12 cellular contexts compared by ENCODE assay signal in genomic region chr4:100372432-100372831, GRCh38.
DNase-seq lines count a peak whose midpoint lies in the region; ATAC-seq, FAIRE-seq and TF ChIP-seq lines count a peak whose summit lies in the region.
"Had no signal": no experiment of that assay in that cellular context is flagged by ENCODE, and none has a peak within 500 bp of the region (broad histone marks: within the 10 kb centered on the region; RNA-seq: fewer than 3 reads in every experiment).

No MANE protein-coding gene starts in this region.

- POLR2A ChIA-PET in HepG2 (lab: Yijun Ruan, JAX): no interaction called here

- CTCF ChIA-PET in HepG2 (lab: Yijun Ruan, JAX; ENCODE audit: low intra/inter-chr PET ratio, low total read pairs): interaction anchor here (0.8 kb wide), 1 partner anchor 1891 kb away, joined by 3 read pairs; no protein-coding TSS in a partner anchor

- TF ChIP-seq POLR2A in HepG2 (IDR thresholded peaks at IDR 0.05; ENCODE audit: insufficient read depth in 1 of 2, low read depth in 2 of 2, low read length in 2 of 2) (no peak), right lobe of liver (IDR thresholded peaks at IDR 0.05) (no peak)

- no peaks in the 10 kb centered on the region for H3K79me1 ChIP-seq in neuronal stem cell (ENCODE audit: low read depth, low read length)

- H3K4me1 Mint-ChIP-seq in endodermal cell: peaks cover 2% of the 10 kb centered on the region
- H3K4me1 Mint-ChIP-seq: memory B cell had no signal

- no peak overlapping the region for H3K14ac ChIP-seq in neuronal stem cell (ENCODE audit: low read length)

- H3K36me3 Mint-ChIP-seq in endodermal cell (ENCODE audit: low read depth): no peaks in the 10 kb centered on the region
- H3K36me3 Mint-ChIP-seq: memory B cell had no signal

- no peaks in the 10 kb centered on the region for H3K9me3 Mint-ChIP-seq in endodermal cell
- H3K9me3 Mint-ChIP-seq: memory B cell had no signal

- 0 out of 2 replicates have a peak, but pooled peaks have one; percentile 18 for TF ChIP-seq CTCF in HepG2 (CRISPR knock-in tag; IDR thresholded peaks at IDR 0.05)
- TF ChIP-seq CTCF in right lobe of liver (IDR thresholded peaks at IDR 0.05): peak in 1 of 4 donors; percentile 6
- TF ChIP-seq CTCF in endodermal cell (conservative IDR thresholded peaks at IDR 0.05): peak; percentile 87
- peak; percentile 19 for TF ChIP-seq CTCF in upper lobe of right lung (IDR thresholded peaks at IDR 0.05)

- H3K18ac ChIP-seq in neuronal stem cell (ENCODE audit: low read length): no peak overlapping the region

- no TSS peak for BruUV-seq in HepG2 (replicated peaks; lab: Mats Ljungman, UMichigan)

- TF ChIP-seq EP300 in HepG2 (IDR thresholded peaks at IDR 0.05; ENCODE audit: low read depth in 2 of 2, low read length in 2 of 2) (no peak), HepG2 (CRISPR knock-in tag; IDR thresholded peaks at IDR 0.05; ENCODE audit: borderline replicate concordance) (no peak)

- FAIRE-seq in HepG2 (lab: Jason Lieb, UNC): no peak

- H3K27ac ChIP-seq in HepG2 (ENCODE audit: extremely low read length, insufficient read depth, low read length) (no peak overlapping the region), right lobe of liver (no peak overlapping the region), endodermal cell (ENCODE audit: low read depth, low read length) (no peak overlapping the region), upper lobe of right lung (no peak overlapping the region), neuronal stem cell (replicated peaks; ENCODE audit: low read length) (no peak overlapping the region)
- H3K27ac ChIP-seq: upper lobe of left lung had no signal

- no peak for TF ChIP-seq RAD21 in HepG2 (CRISPR knock-in tag; IDR thresholded peaks at IDR 0.05)

- H3K9me3 ChIP-seq in HepG2 (ENCODE audit: low read length): no peaks in the 10 kb centered on the region
- no peaks in the 10 kb centered on the region for H3K9me3 ChIP-seq in right lobe of liver
- H3K9me3 ChIP-seq in endodermal cell (ENCODE audit: control insufficient read depth, low read length): no peaks in the 10 kb centered on the region
- H3K9me3 ChIP-seq in upper lobe of right lung: no peaks in the 10 kb centered on the region
- peaks cover 0 to 1% of the 10 kb centered on the region in 2 donors for H3K9me3 ChIP-seq in neuronal stem cell (replicated peaks in 1 of 2; ENCODE audit: control insufficient read depth in 2 of 2, insufficient read depth in 1 of 2, low read depth in 1 of 2, low read length in 2 of 2)
- H3K9me3 ChIP-seq: upper lobe of left lung had no signal

- no peak overlapping the region for H4K8ac ChIP-seq in neuronal stem cell (ENCODE audit: low read depth, low read length)

- H3K79me2 ChIP-seq in HepG2 (ENCODE audit: insufficient read depth, low read length): no peaks in the 10 kb centered on the region

- H3K4me1 ChIP-seq in HepG2 (ENCODE audit: insufficient read depth, low read length) (no peaks in the 10 kb centered on the region), right lobe of liver (no peaks in the 10 kb centered on the region), endodermal cell (ENCODE audit: control insufficient read depth, insufficient read depth, low read length) (no peaks in the 10 kb centered on the region), upper lobe of right lung (no peaks in the 10 kb centered on the region), neuronal stem cell (ENCODE audit: control insufficient read depth in 2 of 2, insufficient read depth in 1 of 2, low read depth in 1 of 2, low read length in 2 of 2) (no peaks in the 10 kb centered on the region)
- H3K4me1 ChIP-seq: upper lobe of left lung had no signal

- intact Hi-C loops in HepG2 (cut with micrococcal nuclease; ENCODE audit: unreplicated experiment) (loop anchor here (5.0 kb wide), 1 partner anchor 1890 kb away; no protein-coding TSS in a partner anchor), right lobe of liver (cut with DNase I) (no loop called here), upper lobe of right lung (cut with DNase I) (no loop called here)

- H4K20me1 ChIP-seq in HepG2 (ENCODE audit: insufficient read depth, low read length): no peaks in the 10 kb centered on the region

- no peak overlapping the region for H2AFZ ChIP-seq in HepG2 (ENCODE audit: low read length)
- H2AFZ ChIP-seq in neuronal stem cell (ENCODE audit: low read length): no peak overlapping the region

- no peak overlapping the region for H2BK12ac ChIP-seq in neuronal stem cell (ENCODE audit: low read length)

- no peak overlapping the region for H2AK5ac ChIP-seq in neuronal stem cell (ENCODE audit: low read depth, low read length)

- no peak overlapping the region for H2BK120ac ChIP-seq in neuronal stem cell (ENCODE audit: low read depth, low read length)

- H3K27me3 Mint-ChIP-seq in endodermal cell (ENCODE audit: insufficient read depth): no peaks in the 10 kb centered on the region

- H3K27ac Mint-ChIP-seq in endodermal cell: no peak overlapping the region
- H3K27ac Mint-ChIP-seq: memory B cell had no signal

- 14% methylated on average over 3 of the region's 3 CpGs for WGBS in HepG2 (ENCODE audit: low lambda C conversion rate)
- 52% methylated on average over 3 of the region's 3 CpGs for WGBS in right lobe of liver (ENCODE audit: insufficient coverage, low coverage, low lambda C conversion rate, missing lambda C conversion rate)
- WGBS in endodermal cell (ENCODE audit: insufficient coverage in 1 of 2, insufficient read length in 1 of 2), 2 experiments: 87 to 93% methylated on average over 2 to 3 of the region's 3 CpGs
- no CpG with 5 or more reads among the region's 3 CpGs for WGBS in neuronal stem cell (ENCODE audit: extremely low coverage in 2 of 2, insufficient read length in 2 of 2, insufficient replicate concordance in 1 of 2), 2 donors

- H3K4me3 ChIP-seq in HepG2 (replicated peaks in 1 of 3; ENCODE audit: insufficient read depth in 1 of 3, low read depth in 2 of 3, low read length in 3 of 3): no peak overlapping the region
- no peak overlapping the region for H3K4me3 ChIP-seq in right lobe of liver
- H3K4me3 ChIP-seq in endodermal cell (ENCODE audit: low read length): no peak overlapping the region
- H3K4me3 ChIP-seq in upper lobe of right lung: no peak overlapping the region
- no peak overlapping the region for H3K4me3 ChIP-seq in neuronal stem cell (ENCODE audit: low read length in 2 of 2)
- H3K4me3 ChIP-seq: upper lobe of left lung had no signal

- no peaks in the 10 kb centered on the region for H3K36me3 ChIP-seq in HepG2 (replicated peaks in 1 of 2; ENCODE audit: control insufficient read depth in 1 of 2, insufficient read depth in 2 of 2, low read length in 2 of 2)
- no peaks in the 10 kb centered on the region for H3K36me3 ChIP-seq in right lobe of liver
- H3K36me3 ChIP-seq in endodermal cell (ENCODE audit: control insufficient read depth, insufficient read depth, low read length): no peaks in the 10 kb centered on the region
- H3K36me3 ChIP-seq in upper lobe of right lung: no peaks in the 10 kb centered on the region
- no peaks in the 10 kb centered on the region for H3K36me3 ChIP-seq in neuronal stem cell (replicated peaks in 1 of 2; ENCODE audit: control insufficient read depth in 2 of 2, insufficient read depth in 2 of 2, low read length in 2 of 2)
- H3K36me3 ChIP-seq: upper lobe of left lung had no signal

- DNase-seq in HepG2 (ENCODE audit: low spot score) (peak; percentile 1), right lobe of liver (no peak), NAMALWA (ENCODE audit: low spot score) (peak; percentile 47), endodermal cell (peak; percentile 56), upper lobe of right lung (no peak), C1 segment of cervical spinal cord (lab: John Stamatoyannopoulos, UW) (no peak), neuronal stem cell (ENCODE audit: low spot score) (no peak)
- DNase-seq: effector memory CD4-positive, alpha-beta T cell; stimulated activated CD4-positive, alpha-beta T cell treated with anti-CD3 and anti-CD28 coated beads, Interleukin-1b, Interleukin-23, amount 100 ng/mL, for 48 hours; upper lobe of left lung had no signal

- H4K91ac ChIP-seq in neuronal stem cell (ENCODE audit: low read depth, low read length, poor library complexity): no peak overlapping the region

- no peak overlapping the region for H3K4ac ChIP-seq in neuronal stem cell (ENCODE audit: low read length)

- H3K9ac ChIP-seq in HepG2 (ENCODE audit: insufficient read depth, low read depth, low read length) (no peak overlapping the region), endodermal cell (ENCODE audit: extremely low read depth, low read length, poor library complexity, severe bottlenecking) (no peak overlapping the region), neuronal stem cell (ENCODE audit: low read depth, low read length, poor library complexity) (no peak overlapping the region)

- H2BK15ac ChIP-seq in neuronal stem cell (ENCODE audit: low read length): no peak overlapping the region

- H2BK5ac ChIP-seq in neuronal stem cell (ENCODE audit: low read length): no peak overlapping the region

- ATAC-seq in HepG2: peak; percentile 53; the same call in 2 of the 3 replicates
- ATAC-seq in right lobe of liver: no peak
- no peak for ATAC-seq in upper lobe of right lung
- no peak for ATAC-seq in GM19324 (IDR thresholded peaks at IDR 0.05; ENCODE audit: low FRiP score, unreplicated experiment)

- H3K23ac ChIP-seq in neuronal stem cell (ENCODE audit: low read depth, low read length, poor library complexity): no peak overlapping the region

- H3K4me3 Mint-ChIP-seq in endodermal cell: no peak overlapping the region
- H3K4me3 Mint-ChIP-seq: memory B cell had no signal

- H3K27me3 ChIP-seq in HepG2 (ENCODE audit: control insufficient read depth in 1 of 2, insufficient read depth in 2 of 2, low read length in 2 of 2): no peaks in the 10 kb centered on the region
- no peaks in the 10 kb centered on the region for H3K27me3 ChIP-seq in right lobe of liver
- no peaks in the 10 kb centered on the region for H3K27me3 ChIP-seq in endodermal cell (ENCODE audit: control insufficient read depth, insufficient read depth, low read length, poor library complexity, severe bottlenecking)
- H3K27me3 ChIP-seq in upper lobe of right lung: no peaks in the 10 kb centered on the region
- H3K27me3 ChIP-seq in neuronal stem cell (ENCODE audit: control insufficient read depth in 3 of 3, insufficient read depth in 3 of 3, low read depth in 1 of 3, low read length in 3 of 3): no peaks in the 10 kb centered on the region
- H3K27me3 ChIP-seq: upper lobe of left lung had no signal

- in situ Hi-C loops in HepG2 (cut with HindIII; ENCODE audit: extremely low pct_ligation_motif_present, low pct_unique_long_range_greater_than_20kb): no loop called here

- H3K4me2 ChIP-seq in HepG2 (ENCODE audit: low read depth, low read length) (no peak overlapping the region), neuronal stem cell (ENCODE audit: insufficient read depth, low read length, poor library complexity, severe bottlenecking) (no peak overlapping the region)

TF ChIP-seq in HepG2, 621 proteins besides CTCF, POLR2A, EP300 and RAD21 (continues in another document):
- TF ChIP-seq KDM5A (IDR thresholded peaks at IDR 0.05; ENCODE audit: borderline replicate concordance, low read length) (no peak), GZF1 (CRISPR knock-in tag; IDR thresholded peaks at IDR 0.05) (no peak), FOXC1 (CRISPR knock-in tag; IDR thresholded peaks at IDR 0.05; ENCODE audit: borderline replicate concordance) (no peak), FLYWCH1 (CRISPR knock-in tag; IDR thresholded peaks at IDR 0.05) (no peak), SIX1 (CRISPR knock-in tag; IDR thresholded peaks at IDR 0.05; ENCODE audit: borderline replicate concordance) (no peak), RXRB (CRISPR knock-in tag; IDR thresholded peaks at IDR 0.05; ENCODE audit: borderline replicate concordance) (no peak)

Comparison
In these comparisons a context has a peak if more than half of its experiments do, and no peak if none do; other contexts are left out.
1. DNase-seq: peak in HepG2 (single experiment), NAMALWA (single experiment) and endodermal cell (single experiment); none in right lobe of liver (0 of 3), upper lobe of right lung (single experiment), C1 segment of cervical spinal cord (0 of 14) and neuronal stem cell (single experiment).